ENCODE assay signal across 33 cellular contexts in genomic region chr21:18430341-18430740, GRCh38. TPM values are rescaled to one million over a fixed set of nuclear protein-coding genes. Genes with fewer than 3 reads are reported as not detected.
"Had no signal": no experiment of that assay in that cellular context is flagged by ENCODE, and none has a peak within 500 bp of the region (broad histone marks: within the 10 kb centered on the region; RNA-seq: fewer than 3 reads in every experiment).

No MANE protein-coding gene starts in this region.

- DNase-seq: activated B cell treated with CpG ODN at 0.5 μM for 24 hours; activated CD4-positive, alpha-beta memory T cell treated with anti-CD3 and anti-CD28 coated beads, Interleukin-2, amount 10 ng/mL, durations not matched to agents 7 days and 5 days; activated CD4-positive, alpha-beta T cell treated with anti-CD3 and anti-CD28 coated beads for 4 hours; activated CD4-positive, alpha-beta T cell treated with anti-CD3 and anti-CD28 coated beads, Interleukin-2, amount 50 U/mL, for 1 hour; activated CD4-positive, CD25-positive, alpha-beta regulatory T cell treated with anti-CD3 and anti-CD28 coated beads, Interleukin-2, amount 50 U/mL, for 72 hours; activated CD8-positive, alpha-beta memory T cell treated with anti-CD3 and anti-CD28 coated beads for 24 hours; activated CD8-positive, alpha-beta memory T cell treated with anti-CD3 and anti-CD28 coated beads, Interleukin-2, amount 10 ng/mL, durations not matched to agents 7 days and 5 days; activated CD8-positive, alpha-beta memory T cell treated with anti-CD3 and anti-CD28 coated beads, Interleukin-2, amount 50 U/mL, for 48 hours; activated effector memory CD4-positive, alpha-beta T cell treated with Interleukin-2 at 50 U/mL for 16 hours; activated naive CD4-positive, alpha-beta T cell treated with anti-CD3 and anti-CD28 coated beads, Interleukin-2, amount 10 ng/mL, durations not matched to agents 7 days and 5 days; activated T-cell treated with anti-CD3 and anti-CD28 coated beads, Interleukin-2, amount 50 U/mL, for 48 hours; amniotic stem cell; aorta; brain microvascular endothelial cell; colonic mucosa; NCI-H1105; NCI-H1417 treated with DMSO at 0.1 percent for 48 hours; NCI-H1694; NCI-H1930; NCI-H2081 treated with DMSO at 0.1 percent for 48 hours; NCI-H226; NCI-H446 treated with DMSO at 0.1 percent for 48 hours; NCI-H524; PC-3; Peyer's patch; RPMI8226; SHP77 treated with DMSO at 0.1 percent for 48 hours; T-cell; T-helper 17 cell had no signal

- H3K27ac ChIP-seq: brain microvascular endothelial cell, cardiac muscle cell, colonic mucosa, KMS-11, Peyer's patch, VCaP had no signal

- H3K4me1 ChIP-seq: colonic mucosa, Peyer's patch had no signal

- H3K9me3 ChIP-seq: colonic mucosa, Peyer's patch had no signal

- H3K36me3 ChIP-seq: brain microvascular endothelial cell, cardiac muscle cell, colonic mucosa, Peyer's patch had no signal

- H3K4me3 ChIP-seq: cardiac muscle cell, colonic mucosa, Peyer's patch had no signal

- H3K9ac ChIP-seq: KMS-11 had no signal

- H3K27me3 ChIP-seq: brain microvascular endothelial cell, cardiac muscle cell, colonic mucosa, Peyer's patch had no signal

- H3K4me2 ChIP-seq: KMS-11 had no signal

RNA-seq across cellular contexts. Expression of gene TMPRSS15, which starts 26.8 kb away (rescaled TPM):
- total RNA-seq: activated B cell treated with CpG ODN at 0.5 μM for 24 hours; activated CD4-positive, alpha-beta memory T cell treated with anti-CD3 and anti-CD28 coated beads, Interleukin-2, amount 10 ng/mL, durations not matched to agents 7 days and 5 days; activated CD8-positive, alpha-beta memory T cell treated with anti-CD3 and anti-CD28 coated beads, Interleukin-2, amount 10 ng/mL, durations not matched to agents 7 days and 5 days; aorta; cardiac muscle cell; chondrocyte; colonic mucosa; PC-3; T-cell; T-helper 17 cell had no signal
